1 cellular context compared by ENCODE assay signal in genomic region chr11:12172493-12173013, GRCh38.
TF ChIP-seq lines count a peak whose summit lies in the region.

No MANE protein-coding gene starts in this region.

TF ChIP-seq in K562, 482 proteins besides CTCF, POLR2A, EP300 and RAD21 (continued from another document):
- TF ChIP-seq HES1 (IDR thresholded peaks at IDR 0.05; ENCODE audit: low read depth) (no peak), RBM25 (IDR thresholded peaks at IDR 0.05; ENCODE audit: low read depth, low read length, severe bottlenecking) (no peak), PRDM10 (IDR thresholded peaks at IDR 0.05; ENCODE audit: partially characterized antibody) (peak; percentile 92)
